In genomic region chrX:103674531-103675454, GRCh38 we compare ENCODE assay signal across 2 cellular contexts.
TF ChIP-seq lines count a peak whose summit lies in the region.

No MANE protein-coding gene starts in this region.

TF ChIP-seq in SK-N-SH treated with all-trans-retinoic acid at 6 μM for 48 hours, 23 proteins besides CTCF, POLR2A, EP300 and RAD21 (continued from another document):
- TF ChIP-seq ARNTL (CRISPR knock-in tag; IDR thresholded peaks at IDR 0.05; ENCODE audit: borderline replicate concordance, low read depth) (no peak), BACH2 (CRISPR knock-in tag; IDR thresholded peaks at IDR 0.05; ENCODE audit: borderline replicate concordance) (no peak), OSR1 (CRISPR knock-in tag; IDR thresholded peaks at IDR 0.05) (no peak), CREB5 (CRISPR knock-in tag; IDR thresholded peaks at IDR 0.05; ENCODE audit: low read depth) (no peak), PPARA (CRISPR knock-in tag; IDR thresholded peaks at IDR 0.05; ENCODE audit: borderline replicate concordance) (no peak), ZFP30 (CRISPR knock-in tag; IDR thresholded peaks at IDR 0.05) (no peak), TOX (CRISPR knock-in tag; IDR thresholded peaks at IDR 0.05; ENCODE audit: borderline replicate concordance) (no peak), CSDC2 (CRISPR knock-in tag; IDR thresholded peaks at IDR 0.05) (no peak), ZC3H10 (CRISPR knock-in tag; IDR thresholded peaks at IDR 0.05) (no peak), ZNF565 (CRISPR knock-in tag; conservative IDR thresholded peaks at IDR 0.05; ENCODE audit: low read depth) (no peak), SNAI2 (CRISPR knock-in tag; IDR thresholded peaks at IDR 0.05) (no peak), ISL1 (CRISPR knock-in tag; IDR thresholded peaks at IDR 0.05) (no peak), ESRRG (CRISPR knock-in tag; IDR thresholded peaks at IDR 0.05) (no peak)
- TF ChIP-seq, protein P1, sequence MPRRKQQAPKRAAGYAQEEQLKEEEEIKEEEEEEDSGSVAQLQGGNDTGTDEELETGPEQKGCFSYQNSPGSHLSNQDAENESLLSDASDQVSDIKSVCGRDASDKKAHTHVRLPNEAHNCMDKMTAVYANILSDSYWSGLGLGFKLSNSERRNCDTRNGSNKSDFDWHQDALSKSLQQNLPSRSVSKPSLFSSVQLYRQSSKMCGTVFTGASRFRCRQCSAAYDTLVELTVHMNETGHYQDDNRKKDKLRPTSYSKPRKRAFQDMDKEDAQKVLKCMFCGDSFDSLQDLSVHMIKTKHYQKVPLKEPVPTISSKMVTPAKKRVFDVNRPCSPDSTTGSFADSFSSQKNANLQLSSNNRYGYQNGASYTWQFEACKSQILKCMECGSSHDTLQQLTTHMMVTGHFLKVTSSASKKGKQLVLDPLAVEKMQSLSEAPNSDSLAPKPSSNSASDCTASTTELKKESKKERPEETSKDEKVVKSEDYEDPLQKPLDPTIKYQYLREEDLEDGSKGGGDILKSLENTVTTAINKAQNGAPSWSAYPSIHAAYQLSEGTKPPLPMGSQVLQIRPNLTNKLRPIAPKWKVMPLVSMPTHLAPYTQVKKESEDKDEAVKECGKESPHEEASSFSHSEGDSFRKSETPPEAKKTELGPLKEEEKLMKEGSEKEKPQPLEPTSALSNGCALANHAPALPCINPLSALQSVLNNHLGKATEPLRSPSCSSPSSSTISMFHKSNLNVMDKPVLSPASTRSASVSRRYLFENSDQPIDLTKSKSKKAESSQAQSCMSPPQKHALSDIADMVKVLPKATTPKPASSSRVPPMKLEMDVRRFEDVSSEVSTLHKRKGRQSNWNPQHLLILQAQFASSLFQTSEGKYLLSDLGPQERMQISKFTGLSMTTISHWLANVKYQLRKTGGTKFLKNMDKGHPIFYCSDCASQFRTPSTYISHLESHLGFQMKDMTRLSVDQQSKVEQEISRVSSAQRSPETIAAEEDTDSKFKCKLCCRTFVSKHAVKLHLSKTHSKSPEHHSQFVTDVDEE (CRISPR knock-in tag; IDR thresholded peaks at IDR 0.05), result no peak
- TF ChIP-seq, protein P2, sequence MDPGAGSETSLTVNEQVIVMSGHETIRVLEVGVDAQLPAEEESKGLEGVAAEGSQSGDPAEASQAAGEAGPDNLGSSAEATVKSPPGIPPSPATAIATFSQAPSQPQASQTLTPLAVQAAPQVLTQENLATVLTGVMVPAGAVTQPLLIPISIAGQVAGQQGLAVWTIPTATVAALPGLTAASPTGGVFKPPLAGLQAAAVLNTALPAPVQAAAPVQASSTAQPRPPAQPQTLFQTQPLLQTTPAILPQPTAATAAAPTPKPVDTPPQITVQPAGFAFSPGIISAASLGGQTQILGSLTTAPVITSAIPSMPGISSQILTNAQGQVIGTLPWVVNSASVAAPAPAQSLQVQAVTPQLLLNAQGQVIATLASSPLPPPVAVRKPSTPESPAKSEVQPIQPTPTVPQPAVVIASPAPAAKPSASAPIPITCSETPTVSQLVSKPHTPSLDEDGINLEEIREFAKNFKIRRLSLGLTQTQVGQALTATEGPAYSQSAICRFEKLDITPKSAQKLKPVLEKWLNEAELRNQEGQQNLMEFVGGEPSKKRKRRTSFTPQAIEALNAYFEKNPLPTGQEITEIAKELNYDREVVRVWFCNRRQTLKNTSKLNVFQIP (CRISPR knock-in tag; IDR thresholded peaks at IDR 0.05; ENCODE audit: borderline replicate concordance, low read depth), result no peak
- TF ChIP-seq, protein P3, sequence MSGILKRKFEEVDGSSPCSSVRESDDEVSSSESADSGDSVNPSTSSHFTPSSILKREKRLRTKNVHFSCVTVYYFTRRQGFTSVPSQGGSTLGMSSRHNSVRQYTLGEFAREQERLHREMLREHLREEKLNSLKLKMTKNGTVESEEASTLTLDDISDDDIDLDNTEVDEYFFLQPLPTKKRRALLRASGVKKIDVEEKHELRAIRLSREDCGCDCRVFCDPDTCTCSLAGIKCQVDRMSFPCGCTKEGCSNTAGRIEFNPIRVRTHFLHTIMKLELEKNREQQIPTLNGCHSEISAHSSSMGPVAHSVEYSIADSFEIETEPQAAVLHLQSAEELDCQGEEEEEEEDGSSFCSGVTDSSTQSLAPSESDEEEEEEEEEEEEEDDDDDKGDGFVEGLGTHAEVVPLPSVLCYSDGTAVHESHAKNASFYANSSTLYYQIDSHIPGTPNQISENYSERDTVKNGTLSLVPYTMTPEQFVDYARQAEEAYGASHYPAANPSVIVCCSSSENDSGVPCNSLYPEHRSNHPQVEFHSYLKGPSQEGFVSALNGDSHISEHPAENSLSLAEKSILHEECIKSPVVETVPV (CRISPR knock-in tag; IDR thresholded peaks at IDR 0.05), result no peak

TF ChIP-seq in SK-N-SH, 30 proteins besides CTCF, POLR2A, EP300 and RAD21 (continued from another document):
- no peak for TF ChIP-seq TAF1 (IDR thresholded peaks at IDR 0.05; ENCODE audit: borderline replicate concordance, low read depth, low read length)
- TF ChIP-seq NRF1 (IDR thresholded peaks at IDR 0.05; ENCODE audit: low read depth, low read length), result no peak
- no peak for TF ChIP-seq GABPA (IDR thresholded peaks at IDR 0.05; ENCODE audit: low read depth)
- TF ChIP-seq TCF12 (IDR thresholded peaks at IDR 0.05), result no peak
- no peak for TF ChIP-seq YY1 (IDR thresholded peaks at IDR 0.05; ENCODE audit: low read depth)
- no peak for TF ChIP-seq EZH2phosphoT487 (IDR thresholded peaks at IDR 0.05; ENCODE audit: borderline replicate concordance, low read depth)
- TF ChIP-seq, protein P4, sequence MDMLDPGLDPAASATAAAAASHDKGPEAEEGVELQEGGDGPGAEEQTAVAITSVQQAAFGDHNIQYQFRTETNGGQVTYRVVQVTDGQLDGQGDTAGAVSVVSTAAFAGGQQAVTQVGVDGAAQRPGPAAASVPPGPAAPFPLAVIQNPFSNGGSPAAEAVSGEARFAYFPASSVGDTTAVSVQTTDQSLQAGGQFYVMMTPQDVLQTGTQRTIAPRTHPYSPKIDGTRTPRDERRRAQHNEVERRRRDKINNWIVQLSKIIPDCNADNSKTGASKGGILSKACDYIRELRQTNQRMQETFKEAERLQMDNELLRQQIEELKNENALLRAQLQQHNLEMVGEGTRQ (IDR thresholded peaks at IDR 0.05; ENCODE audit: borderline replicate concordance, low read depth, low read length), result no peak
- TF ChIP-seq NFIC (IDR thresholded peaks at IDR 0.05; ENCODE audit: borderline replicate concordance), result no peak
- no peak for TF ChIP-seq FOXM1 (IDR thresholded peaks at IDR 0.05; ENCODE audit: low read depth)
- TF ChIP-seq ZBTB33 (IDR thresholded peaks at IDR 0.05; ENCODE audit: borderline replicate concordance, low read depth), result no peak
- no peak for TF ChIP-seq FOXJ3 (CRISPR knock-in tag; IDR thresholded peaks at IDR 0.05)
